Comparison of ENCODE assay signal across 15 cellular contexts in genomic region chr13:36839281-36839680, GRCh38. TPM values are rescaled to one million over a fixed set of nuclear protein-coding genes. Genes with fewer than 3 reads are reported as not detected.
A peak's percentile ranks its signal among the peaks of the same experiment; 100 is the strongest.
DNase-seq lines count a peak whose midpoint lies in the region; ATAC-seq and TF ChIP-seq lines count a peak whose summit lies in the region.
"Had no signal": no experiment of that assay in that cellular context is flagged by ENCODE, and none has a peak within 500 bp of the region (broad histone marks: within the 10 kb centered on the region; RNA-seq: fewer than 3 reads in every experiment).

No MANE protein-coding gene starts in this region.

- H3K27me3 ChIP-seq in BE2C, result no peaks in the 10 kb centered on the region

- no peaks in the 10 kb centered on the region for H3K27me3 Mint-ChIP-seq in activated CD4-positive, alpha-beta T cell treated with anti-CD3 and anti-CD28 coated beads for 36 hours

- H3K4me1 ChIP-seq in BE2C, result 0 out of 2 replicates have a peak, but pooled peaks cover 2% of the 10 kb centered on the region
- H3K4me1 ChIP-seq: A549 had no signal

- peaks cover 5% of the 10 kb centered on the region; the same call in 1 of the 2 replicates for H3K36me3 ChIP-seq in BE2C
- H3K36me3 ChIP-seq: HAP-1 had no signal

- no peak overlapping the region for H3K27ac Mint-ChIP-seq in activated CD4-positive, alpha-beta T cell treated with anti-CD3 and anti-CD28 coated beads for 36 hours

- H3K4me3 Mint-ChIP-seq in activated CD4-positive, alpha-beta T cell treated with anti-CD3 and anti-CD28 coated beads for 36 hours, result no peak overlapping the region

- POLR2A ChIA-PET in activated CD4-positive, alpha-beta T cell treated with anti-CD3 and anti-CD28 coated beads for 36 hours (lab: Charles Lee), result no interaction called here

- TF ChIP-seq CTCF in BE2C (IDR thresholded peaks at IDR 0.05; ENCODE audit: low read depth, low read length) (no peak), choroid plexus epithelial cell (conservative IDR thresholded peaks at IDR 0.05; ENCODE audit: low read depth, low read length) (no peak)

- H3K4me3 ChIP-seq in BE2C (ENCODE audit: low read depth, low read length) (peak overlapping the region; percentile 61), choroid plexus epithelial cell (ENCODE audit: low read depth, low read length) (no peak overlapping the region)
- H3K4me3 ChIP-seq: A549, HAP-1, PC-9 had no signal

- intact Hi-C loops in activated CD4-positive, alpha-beta T cell treated with anti-CD3 and anti-CD28 coated beads for 36 hours (cut with DNase I, micrococcal nuclease), result no loop called here

- no peak for DNase-seq in BE2C
- peak; percentile 16 for DNase-seq in EH (ENCODE audit: low read depth)
- DNase-seq in choroid plexus epithelial cell (ENCODE audit: low read depth), result peak; percentile 34
- peak; percentile 21 for DNase-seq in kidney glomerular epithelial cell (lab: John Stamatoyannopoulos, UW)
- no peak for DNase-seq in activated CD4-positive, CD25-positive, alpha-beta regulatory T cell treated with anti-CD3 and anti-CD28 coated beads, Interleukin-2, amount 50 U/mL, for 72 hours
- DNase-seq in dermis blood vessel endothelial cell, result no peak
- DNase-seq in activated T-cell treated with anti-CD3 and anti-CD28 coated beads for 4 hours, result no peak
- no peak for DNase-seq in activated CD4-positive, alpha-beta T cell treated with anti-CD3 and anti-CD28 coated beads for 36 hours
- DNase-seq: GF-D8, NCI-H1092 treated with DMSO at 0.1 percent for 48 hours, NCI-H2081 treated with DMSO at 0.1 percent for 48 hours, NCI-H226, PC-9 had no signal

- CTCF ChIA-PET in activated CD4-positive, alpha-beta T cell treated with anti-CD3 and anti-CD28 coated beads for 36 hours (lab: Charles Lee), result no interaction called here

- peaks cover 2% of the 10 kb centered on the region for H3K36me3 Mint-ChIP-seq in activated CD4-positive, alpha-beta T cell treated with anti-CD3 and anti-CD28 coated beads for 36 hours (ENCODE audit: low read depth)

- H3K9me3 Mint-ChIP-seq in activated CD4-positive, alpha-beta T cell treated with anti-CD3 and anti-CD28 coated beads for 36 hours (ENCODE audit: low read depth), result no peaks in the 10 kb centered on the region

- H3K4me1 Mint-ChIP-seq in activated CD4-positive, alpha-beta T cell treated with anti-CD3 and anti-CD28 coated beads for 36 hours, result peaks cover 5% of the 10 kb centered on the region

- no peaks in the 10 kb centered on the region for H3K9me3 ChIP-seq in BE2C
- H3K9me3 ChIP-seq: A549, HAP-1 had no signal

- ATAC-seq in activated CD4-positive, alpha-beta T cell treated with anti-CD3 and anti-CD28 coated beads for 36 hours, result no peak
- ATAC-seq: A549 had no signal

RNA-seq across cellular contexts. Expression of gene RFXAP, which starts 20.3 kb away (rescaled TPM):
- polyA plus RNA-seq in BE2C (2012; ENCODE audit: insufficient read depth, insufficient read length, low read depth), result 5.0 TPM
- total RNA-seq in dermis blood vessel endothelial cell, result 1.0 and 1.9 TPM in 2 replicates
- total RNA-seq in activated CD4-positive, alpha-beta T cell treated with anti-CD3 and anti-CD28 coated beads for 36 hours, result 10 to 100 TPM; 10.1 to 13.8 TPM

Comparison
In these comparisons a context has a peak if more than half of its experiments do, and no peak if none do; other contexts are left out.
1. DNase-seq: peak in EH (single experiment), choroid plexus epithelial cell (single experiment) and kidney glomerular epithelial cell (single experiment); none in BE2C (single experiment), activated CD4-positive, CD25-positive, alpha-beta regulatory T cell treated with anti-CD3 and anti-CD28 coated beads, Interleukin-2, amount 50 U/mL, for 72 hours (single experiment), dermis blood vessel endothelial cell (single experiment), activated T-cell treated with anti-CD3 and anti-CD28 coated beads for 4 hours (single experiment) and activated CD4-positive, alpha-beta T cell treated with anti-CD3 and anti-CD28 coated beads for 36 hours (single experiment).